8 cellular contexts compared by ENCODE assay signal in the genomic region with DNA sequence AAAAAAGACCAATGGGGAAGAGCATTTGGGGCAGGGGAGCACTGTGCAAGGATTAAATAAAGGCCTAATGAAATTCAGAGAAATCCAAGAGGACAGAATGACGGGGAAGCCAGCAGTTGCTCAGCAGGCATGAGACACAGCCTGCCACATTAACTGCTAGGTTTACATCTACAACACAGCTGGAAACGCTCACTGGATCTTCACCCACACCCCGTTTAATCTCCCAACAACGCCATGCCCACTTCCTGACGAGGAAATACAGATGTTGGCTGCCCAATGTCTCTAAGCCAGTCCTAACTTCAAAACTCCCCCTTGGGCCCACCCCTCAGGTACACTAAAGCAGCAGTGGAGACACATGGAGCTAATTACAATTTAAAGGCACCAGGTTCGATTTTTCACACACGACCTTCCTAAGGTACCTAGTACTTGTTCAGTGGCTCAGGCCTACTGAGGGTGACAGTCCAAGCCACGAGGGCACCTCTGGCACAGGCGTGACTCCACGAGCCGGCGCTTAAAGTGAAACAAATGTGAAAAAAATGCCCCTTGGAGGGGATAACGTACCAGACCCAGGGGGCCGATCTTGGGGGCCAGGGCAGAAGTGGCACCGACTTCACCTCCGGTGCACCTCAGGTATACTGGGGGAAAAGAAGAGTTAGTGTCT. TPM values are rescaled to one million over a fixed set of nuclear protein-coding genes. Genes with fewer than 3 reads are reported as not detected.
DNase-seq lines count a peak whose midpoint lies in the region; ATAC-seq and TF ChIP-seq lines count a peak whose summit lies in the region.

No MANE protein-coding gene starts in this region.

- TF ChIP-seq CTCF in epithelial cell of proximal tubule (conservative IDR thresholded peaks at IDR 0.05; ENCODE audit: low read depth, low read length), result no peak
- TF ChIP-seq CTCF in natural killer cell (IDR thresholded peaks at IDR 0.05), result peak; percentile 15

- no peaks in the 10 kb centered on the region for H3K27me3 Mint-ChIP-seq in natural killer cell (ENCODE audit: low read depth in 2 of 2)

- peaks cover 39 to 49% of the 10 kb centered on the region in 2 donors for H3K4me1 Mint-ChIP-seq in natural killer cell

- H3K36me3 Mint-ChIP-seq in natural killer cell, result no peaks in the 10 kb centered on the region

- ATAC-seq in Right ventricle myocardium superior (ENCODE audit: poor library complexity), result peak; percentile 1
- ATAC-seq in Right ventricle myocardium inferior, result no peak
- ATAC-seq in natural killer cell, result peak; percentile 14 to 20 (median 15)

- H3K4me3 ChIP-seq in epithelial cell of proximal tubule (ENCODE audit: low read depth, low read length), result peak overlapping the region; percentile 97

- H3K9me3 Mint-ChIP-seq in natural killer cell, result no peaks in the 10 kb centered on the region

- peak overlapping the region; percentile 93 for H3K27ac Mint-ChIP-seq in natural killer cell

- in situ Hi-C loops in SK-MEL-5 (cut with HindIII; ENCODE audit: low pct_unique_long_range_greater_than_20kb, low sequenced_read_pairs), result no loop called here

- intact Hi-C loops in Right ventricle myocardium superior (cut with DNase I), result loop anchor here (2.0 kb wide), 1 partner anchor 25 kb away; the partner anchor contains the start of gene ZNF79
- intact Hi-C loops in Right ventricle myocardium inferior (cut with DNase I), result loop anchor here (2.0 to 5.0 kb wide), 2 partner anchors 25 to 117 kb away; partner anchors contain the start of gene ZNF79
- intact Hi-C loops in natural killer cell (cut with micrococcal nuclease), result loop anchor here (2.0 kb wide), 1 partner anchor 53 kb away; the partner anchor contains the start of gene SLC2A8

- peak overlapping the region; percentile 96 for H3K4me3 Mint-ChIP-seq in natural killer cell

- DNase-seq in Right ventricle myocardium superior (peak; percentile 48), Right ventricle myocardium inferior (ENCODE audit: missing footprints) (no peak), SK-MEL-5 (ENCODE audit: low read depth, low spot score) (peak; percentile 14), epithelial cell of proximal tubule (ENCODE audit: low read depth) (no peak), natural killer cell (no peak), GM19240 (ENCODE audit: insufficient read length, low spot score) (no peak), NCI-H2029 (lab: John Stamatoyannopoulos, UW) (no peak)
- DNase-seq in effector CD4-positive, alpha-beta T cell, result no peak

RNA-seq across cellular contexts. Expression of gene RPL12, which starts 0.9 kb away (rescaled TPM):
- total RNA-seq in Right ventricle myocardium superior (628 TPM), Right ventricle myocardium inferior (775 TPM), epithelial cell of proximal tubule (3,182 and 3,187 TPM in 2 replicates), natural killer cell (100 to 1,000 TPM; 561 to 770 (median 724) TPM)
- total RNA-seq in SK-MEL-5 (2014; rRNA removed; shearing (Covaris generic)), result 2,311 and 2,500 TPM in 2 replicates
- polyA plus RNA-seq in SK-MEL-5 (2015; cell fraction: cytosol; rRNA removed), result 2,101 and 2,675 TPM in 2 replicates
- polyA plus RNA-seq in SK-MEL-5 (2015; cell fraction: nucleus; rRNA removed), result 555 and 591 TPM in 2 replicates

RNA-seq across cellular contexts. Expression of gene LRSAM1, which starts 1.0 kb away (rescaled TPM):
- total RNA-seq in Right ventricle myocardium superior (52.1 TPM), Right ventricle myocardium inferior (52.0 TPM), epithelial cell of proximal tubule (14.5 and 17.1 TPM in 2 replicates), natural killer cell (10 to 100 TPM; 17.4 to 24.6 (median 20.7) TPM)
- 6.4 and 9.8 TPM in 2 replicates for total RNA-seq in SK-MEL-5 (2014; rRNA removed; shearing (Covaris generic))
- 22.5 and 23.5 TPM in 2 replicates for polyA plus RNA-seq in SK-MEL-5 (2015; cell fraction: cytosol; rRNA removed)
- polyA plus RNA-seq in SK-MEL-5 (2015; cell fraction: nucleus; rRNA removed), result 30.4 and 66.7 TPM in 2 replicates

RNA-seq across cellular contexts. Expression of gene ZNF79, which starts 26.1 kb away (rescaled TPM):
- total RNA-seq in Right ventricle myocardium superior (5.8 TPM), Right ventricle myocardium inferior (6.1 TPM), epithelial cell of proximal tubule (4.7 and 7.4 TPM in 2 replicates), natural killer cell (10 to 100 TPM; 13.8 to 16.1 (median 14.2) TPM)
- total RNA-seq in SK-MEL-5 (2014; rRNA removed; shearing (Covaris generic)), result 13.3 and 14.0 TPM in 2 replicates
- 9.7 and 10.2 TPM in 2 replicates for polyA plus RNA-seq in SK-MEL-5 (2015; cell fraction: cytosol; rRNA removed)
- 22.6 and 28.9 TPM in 2 replicates for polyA plus RNA-seq in SK-MEL-5 (2015; cell fraction: nucleus; rRNA removed)

RNA-seq across cellular contexts. Expression of gene SLC2A8, which starts 53.3 kb away (rescaled TPM):
- total RNA-seq in Right ventricle myocardium superior (16.6 TPM), Right ventricle myocardium inferior (15.0 TPM), epithelial cell of proximal tubule (14.8 and 18.2 TPM in 2 replicates), natural killer cell (10 to 100 TPM; 21.1 to 30.6 (median 30.0) TPM)
- total RNA-seq in SK-MEL-5 (2014; rRNA removed; shearing (Covaris generic)), result 4.4 and 10.3 TPM in 2 replicates
- 8.4 and 8.5 TPM in 2 replicates for polyA plus RNA-seq in SK-MEL-5 (2015; cell fraction: cytosol; rRNA removed)
- polyA plus RNA-seq in SK-MEL-5 (2015; cell fraction: nucleus; rRNA removed), result 30.3 and 30.8 TPM in 2 replicates

Comparison
In these comparisons a context has a peak if more than half of its experiments do, and no peak if none do; other contexts are left out.
1. DNase-seq: peak in Right ventricle myocardium superior (single experiment) and SK-MEL-5 (single experiment); none in Right ventricle myocardium inferior (single experiment), epithelial cell of proximal tubule (single experiment), natural killer cell (single experiment), effector CD4-positive, alpha-beta T cell (single experiment), GM19240 (single experiment) and NCI-H2029 (single experiment).